In genomic region chr5:60403343-60404006, GRCh38 we compare ENCODE assay signal across 19 cellular contexts.
"Had no signal": no experiment of that assay in that cellular context is flagged by ENCODE, and none has a peak within 500 bp of the region (broad histone marks: within the 10 kb centered on the region; RNA-seq: fewer than 3 reads in every experiment).

No MANE protein-coding gene starts in this region.

- H3K4me3 ChIP-seq: MG63, SJSA1, SK-N-MC had no signal

- H3K4me1 ChIP-seq: SJSA1 had no signal

- DNase-seq: KBM-7, MG63, NCI-H1092 treated with DMSO at 0.1 percent for 48 hours, NCI-H1436, NCI-H187 treated with DMSO at 0.1 percent for 48 hours, NCI-H2029 treated with DMSO at 0.1 percent for 48 hours, NCI-H2171, NCI-H226, NCI-H446, NCI-H510A, NCI-H524 treated with DMSO at 0.1 percent for 48 hours, NCI-H69, NCI-H774, Right ventricle myocardium superior, RPMI8226, SIG-M5 had no signal

- H3K9me3 ChIP-seq: MG63, SJSA1 had no signal

- H3K27me3 ChIP-seq: MG63, SJSA1 had no signal

- H3K36me3 ChIP-seq: MG63, SJSA1 had no signal

- FAIRE-seq: RCC 7860 had no signal

- H3K27ac ChIP-seq: SJSA1, SK-N-MC had no signal
